In the genomic region with DNA sequence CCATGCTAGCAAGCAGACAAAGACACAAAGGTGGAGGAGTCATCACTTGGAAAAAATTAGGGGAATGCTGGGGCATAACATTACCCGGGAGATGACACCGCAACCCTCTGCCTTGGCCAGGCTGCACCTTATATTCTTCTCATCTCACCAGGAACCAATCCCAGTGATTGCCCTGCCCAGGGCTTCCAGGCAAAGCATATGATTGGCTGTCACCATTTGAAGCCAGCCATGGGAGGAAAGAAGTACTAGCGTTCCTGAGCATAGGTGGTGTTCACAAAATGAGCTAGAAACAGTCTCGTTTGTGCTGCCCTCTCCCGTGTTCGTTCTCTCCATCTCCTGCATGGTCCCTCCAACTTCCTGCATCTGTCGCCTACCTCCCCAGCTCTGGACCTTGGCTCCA, we compare ENCODE assay signal across 1 cellular context.
TF ChIP-seq lines count a peak whose summit lies in the region.

No MANE protein-coding gene starts in this region.

TF ChIP-seq in HepG2, 621 proteins besides CTCF, POLR2A, EP300 and RAD21 (continued from another document):
- TF ChIP-seq, protein P1, sequence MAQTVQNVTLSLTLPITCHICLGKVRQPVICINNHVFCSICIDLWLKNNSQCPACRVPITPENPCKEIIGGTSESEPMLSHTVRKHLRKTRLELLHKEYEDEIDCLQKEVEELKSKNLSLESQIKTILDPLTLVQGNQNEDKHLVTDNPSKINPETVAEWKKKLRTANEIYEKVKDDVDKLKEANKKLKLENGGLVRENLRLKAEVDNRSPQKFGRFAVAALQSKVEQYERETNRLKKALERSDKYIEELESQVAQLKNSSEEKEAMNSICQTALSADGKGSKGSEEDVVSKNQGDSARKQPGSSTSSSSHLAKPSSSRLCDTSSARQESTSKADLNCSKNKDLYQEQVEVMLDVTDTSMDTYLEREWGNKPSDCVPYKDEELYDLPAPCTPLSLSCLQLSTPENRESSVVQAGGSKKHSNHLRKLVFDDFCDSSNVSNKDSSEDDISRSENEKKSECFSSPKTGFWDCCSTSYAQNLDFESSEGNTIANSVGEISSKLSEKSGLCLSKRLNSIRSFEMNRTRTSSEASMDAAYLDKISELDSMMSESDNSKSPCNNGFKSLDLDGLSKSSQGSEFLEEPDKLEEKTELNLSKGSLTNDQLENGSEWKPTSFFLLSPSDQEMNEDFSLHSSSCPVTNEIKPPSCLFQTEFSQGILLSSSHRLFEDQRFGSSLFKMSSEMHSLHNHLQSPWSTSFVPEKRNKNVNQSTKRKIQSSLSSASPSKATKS (CRISPR knock-in tag; IDR thresholded peaks at IDR 0.05) = no peak
- TF ChIP-seq NFYB (CRISPR knock-in tag; IDR thresholded peaks at IDR 0.05) (0 out of 2 replicates have a peak, but pooled peaks have one; percentile 44), ZNF644 (CRISPR knock-in tag; IDR thresholded peaks at IDR 0.05; ENCODE audit: low read depth) (no peak), YEATS4 (CRISPR knock-in tag; IDR thresholded peaks at IDR 0.05; ENCODE audit: borderline replicate concordance) (0 out of 2 replicates have a peak, but pooled peaks have one; percentile 20), YY1 (IDR thresholded peaks at IDR 0.05; ENCODE audit: insufficient read depth, insufficient replicate concordance, low read depth, low read length) (no peak), SAFB2 (CRISPR knock-in tag; IDR thresholded peaks at IDR 0.05; ENCODE audit: borderline replicate concordance, low read depth) (0 out of 2 replicates have a peak, but pooled peaks have one; percentile 31), NFATC3 (CRISPR knock-in tag; IDR thresholded peaks at IDR 0.05) (no peak), HOXA9 (CRISPR knock-in tag; IDR thresholded peaks at IDR 0.05; ENCODE audit: borderline replicate concordance) (no peak), MED1 (CRISPR knock-in tag; IDR thresholded peaks at IDR 0.05) (peak; percentile 20; the same call in 1 of the 2 replicates)
- TF ChIP-seq, protein P2, sequence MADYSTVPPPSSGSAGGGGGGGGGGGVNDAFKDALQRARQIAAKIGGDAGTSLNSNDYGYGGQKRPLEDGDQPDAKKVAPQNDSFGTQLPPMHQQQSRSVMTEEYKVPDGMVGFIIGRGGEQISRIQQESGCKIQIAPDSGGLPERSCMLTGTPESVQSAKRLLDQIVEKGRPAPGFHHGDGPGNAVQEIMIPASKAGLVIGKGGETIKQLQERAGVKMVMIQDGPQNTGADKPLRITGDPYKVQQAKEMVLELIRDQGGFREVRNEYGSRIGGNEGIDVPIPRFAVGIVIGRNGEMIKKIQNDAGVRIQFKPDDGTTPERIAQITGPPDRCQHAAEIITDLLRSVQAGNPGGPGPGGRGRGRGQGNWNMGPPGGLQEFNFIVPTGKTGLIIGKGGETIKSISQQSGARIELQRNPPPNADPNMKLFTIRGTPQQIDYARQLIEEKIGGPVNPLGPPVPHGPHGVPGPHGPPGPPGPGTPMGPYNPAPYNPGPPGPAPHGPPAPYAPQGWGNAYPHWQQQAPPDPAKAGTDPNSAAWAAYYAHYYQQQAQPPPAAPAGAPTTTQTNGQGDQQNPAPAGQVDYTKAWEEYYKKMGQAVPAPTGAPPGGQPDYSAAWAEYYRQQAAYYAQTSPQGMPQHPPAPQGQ (CRISPR knock-in tag; IDR thresholded peaks at IDR 0.05; ENCODE audit: borderline replicate concordance) = no peak
